In genomic region chr16:16204543-16204942, GRCh38 we compare ENCODE assay signal across 1 cellular context. TPM values are rescaled to one million over a fixed set of nuclear protein-coding genes. Genes with fewer than 3 reads are reported as not detected.
"Had no signal": no experiment of that assay in that cellular context is flagged by ENCODE, and none has a peak within 500 bp of the region (broad histone marks: within the 10 kb centered on the region; RNA-seq: fewer than 3 reads in every experiment).

No MANE protein-coding gene starts in this region.

RNA-seq across cellular contexts. Expression of gene ABCC6, which starts 18.8 kb away (rescaled TPM):
- polyA plus RNA-seq: neural cell had no signal
